In genomic region chr17:49191407-49191916, GRCh38 we compare ENCODE assay signal across 8 cellular contexts. TPM values are rescaled to one million over a fixed set of nuclear protein-coding genes. Genes with fewer than 3 reads are reported as not detected.
DNase-seq lines count a peak whose midpoint lies in the region; ATAC-seq and TF ChIP-seq lines count a peak whose summit lies in the region.

No MANE protein-coding gene starts in this region.

- ATAC-seq in GM21367 (IDR thresholded peaks at IDR 0.05; ENCODE audit: unreplicated experiment) = peak; percentile 4

- peak overlapping the region; percentile 84 to 93 for H3K9ac ChIP-seq in colonic mucosa (ENCODE audit: low read depth in 2 of 2, low read length in 2 of 2)

- intact Hi-C loops in colonic mucosa (cut with DNase I) (no loop called here), posterior vena cava (cut with DNase I) (loop anchor here in 1 of 2 donors (5.0 kb wide), 1 partner anchor 299 kb away; the partner anchor contains the start of gene ATP5MC1)

- TF ChIP-seq POLR2A in NB4 (IDR thresholded peaks at IDR 0.05; ENCODE audit: extremely low read depth, insufficient read length) = no peak

- H3K4me1 ChIP-seq in colonic mucosa = no peaks in the 10 kb centered on the region

- peak; percentile 8 for DNase-seq in AG09319 (ENCODE audit: extremely low read depth, low read depth)
- no peak for DNase-seq in NB4 (ENCODE audit: low read depth)
- no peak for DNase-seq in colonic mucosa
- DNase-seq in medulla oblongata (ENCODE audit: extremely low spot score) = no peak
- DNase-seq in activated CD4-positive, CD25-positive, alpha-beta regulatory T cell treated with anti-CD3 and anti-CD28 coated beads, Interleukin-2, amount 50 U/mL, for 72 hours = no peak
- no peak for DNase-seq in posterior vena cava (ENCODE audit: low spot score)

- H3K4me3 Mint-ChIP-seq in nephron = peak overlapping the region; percentile 88 to 95 (median 94)

- no peaks in the 10 kb centered on the region for H3K9me3 Mint-ChIP-seq in nephron

- peaks cover 4% of the 10 kb centered on the region for H3K27me3 Mint-ChIP-seq in nephron (ENCODE audit: low read depth)

- H3K27me3 ChIP-seq in colonic mucosa = no peaks in the 10 kb centered on the region

- H3K36me3 Mint-ChIP-seq in nephron (ENCODE audit: low read depth) = no peaks in the 10 kb centered on the region

- no peaks in the 10 kb centered on the region for H3K4me1 Mint-ChIP-seq in nephron

- no peaks in the 10 kb centered on the region for H3K9me3 ChIP-seq in colonic mucosa

- H3K36me3 ChIP-seq in colonic mucosa = no peaks in the 10 kb centered on the region

- peak overlapping the region; percentile 74 for H3K4me3 ChIP-seq in NB4 (ENCODE audit: low read depth, low read length)
- H3K4me3 ChIP-seq in colonic mucosa = peak overlapping the region; percentile 73

- peak overlapping the region; percentile 98 for H3K27ac ChIP-seq in colonic mucosa

- peak overlapping the region; percentile 98 to 100 (median 99) for H3K27ac Mint-ChIP-seq in nephron

- TF ChIP-seq CTCF in AG09319 (IDR thresholded peaks at IDR 0.05; ENCODE audit: low read depth, low read length) = no peak
- TF ChIP-seq CTCF in NB4 (IDR thresholded peaks at IDR 0.05; ENCODE audit: low read depth, low read length) = no peak
- TF ChIP-seq CTCF in colonic mucosa (IDR thresholded peaks at IDR 0.05) = no peak
- TF ChIP-seq CTCF in nephron (IDR thresholded peaks at IDR 0.05; ENCODE audit: unreplicated experiment in 3 of 3) = no peak

RNA-seq across cellular contexts. Expression of gene GNGT2, which starts 18.9 kb away (rescaled TPM):
- total RNA-seq in colonic mucosa = under 1 TPM; 0.56 to 0.94 TPM
- 1 to 10 TPM; 2.1 to 2.3 TPM for total RNA-seq in posterior vena cava

RNA-seq across cellular contexts. Expression of gene ABI3, which starts 19.0 kb away (rescaled TPM):
- total RNA-seq in colonic mucosa = 1 to 10 TPM; 2.5 to 3.3 TPM
- total RNA-seq in posterior vena cava = 10 to 100 TPM; 10.6 TPM

RNA-seq across cellular contexts. Expression of gene PHOSPHO1, which starts 39.1 kb away (rescaled TPM):
- total RNA-seq in colonic mucosa (not detected), posterior vena cava (1 to 10 TPM in 1 of 2 donors, under 1 TPM in 1; 0.62 to 2.6 TPM)

RNA-seq across cellular contexts. Expression of gene B4GALNT2, which starts 58.9 kb away (rescaled TPM):
- 10 to 100 TPM; 13.3 to 26.8 TPM for total RNA-seq in colonic mucosa
- total RNA-seq in posterior vena cava = under 1 TPM; 0.05 to 0.10 TPM
